In the genomic region with DNA sequence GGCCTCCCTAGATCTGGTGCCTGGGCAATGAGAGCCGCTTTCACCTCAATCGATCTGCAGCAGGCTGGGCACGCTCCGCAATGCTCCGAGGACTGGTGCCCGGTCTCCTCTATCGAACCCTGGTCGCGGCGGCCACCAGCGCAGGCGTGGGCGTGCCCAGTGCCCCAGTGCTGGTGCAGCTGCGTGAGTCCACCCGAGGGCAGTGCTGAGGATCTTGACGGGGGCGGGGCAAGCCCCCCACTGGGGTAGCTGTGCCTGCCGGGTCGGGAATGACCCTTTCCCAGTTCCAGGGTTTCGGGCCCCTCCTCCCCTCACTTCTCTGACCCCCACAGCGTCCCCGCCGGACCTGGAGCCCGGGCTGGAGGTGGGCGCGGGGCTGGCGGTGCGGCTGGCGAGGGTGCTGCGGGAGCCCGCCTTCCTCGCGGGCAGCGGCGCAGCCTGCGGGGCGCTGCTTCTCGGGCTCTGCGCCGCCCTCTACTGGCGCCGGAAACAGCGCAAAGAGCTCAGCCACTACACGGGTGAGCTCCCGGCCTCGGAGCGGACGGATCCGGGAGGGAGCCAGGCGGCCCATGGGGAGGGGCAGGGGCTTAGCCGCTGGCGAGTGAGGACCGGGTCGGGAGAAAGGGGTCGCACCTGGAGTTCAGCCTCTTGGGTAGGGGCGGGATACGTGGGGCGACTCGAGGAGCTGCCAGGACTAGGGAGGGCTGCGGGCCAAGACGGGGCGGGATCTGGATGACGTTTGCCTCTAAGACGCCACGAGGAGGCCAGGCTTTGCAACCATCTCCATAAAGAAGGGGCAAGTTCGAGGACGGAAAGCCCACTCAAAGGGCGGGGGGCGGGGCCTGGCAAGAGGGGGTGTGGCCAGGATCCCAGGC, we compare ENCODE assay signal across 8 cellular contexts. TPM values are rescaled to one million over a fixed set of nuclear protein-coding genes. Genes with fewer than 3 reads are reported as not detected.
DNase-seq lines count a peak whose midpoint lies in the region; ATAC-seq, FAIRE-seq and TF ChIP-seq lines count a peak whose summit lies in the region.

No MANE protein-coding gene starts in this region.

- DNase-seq in C1 segment of cervical spinal cord (lab: John Stamatoyannopoulos, UW) (peak in 13 of 14 donors; percentile 38 to 96 (median 92)), NOMO-1 treated with DMSO at 0.1 percent for 48 hours (lab: John Stamatoyannopoulos, UW; ENCODE audit: unreplicated experiment) (peak; percentile 91), endothelial cell of umbilical vein (ENCODE audit: low read depth, low spot score) (peak; percentile 97), midbrain (lab: John Stamatoyannopoulos, UW) (peak; percentile 89)
- DNase-seq in activated CD8-positive, alpha-beta memory T cell treated with anti-CD3 and anti-CD28 coated beads, Interleukin-2, amount 50 U/mL, for 1 hour (ENCODE audit: extremely low read depth), result peak; percentile 46
- peak; percentile 59 to 70 for DNase-seq in stimulated activated CD8-positive, alpha-beta memory T cell treated with anti-CD3 and anti-CD28 coated beads, Interleukin-15, amount 100 ng/mL, for 4 hours (ENCODE audit: low read depth in 2 of 2)

- no peaks in the 10 kb centered on the region for H3K9me3 ChIP-seq in endothelial cell of umbilical vein (replicated peaks; ENCODE audit: control insufficient read depth, insufficient read depth, low read length)

- no peaks in the 10 kb centered on the region for H4K20me1 ChIP-seq in endothelial cell of umbilical vein (replicated peaks; ENCODE audit: control insufficient read depth, extremely low read depth, insufficient read depth, low read length)

- peaks cover 21 to 26% of the 10 kb centered on the region in 2 experiments for H3K27me3 ChIP-seq in endothelial cell of umbilical vein (ENCODE audit: control insufficient read depth in 2 of 2, insufficient read depth in 2 of 2, low read length in 2 of 2)

- peak overlapping the region; percentile 68 for H3K9ac ChIP-seq in endothelial cell of umbilical vein (replicated peaks; ENCODE audit: extremely low read depth, insufficient read depth, low read length)

- H3K4me1 ChIP-seq in endothelial cell of umbilical vein (ENCODE audit: control insufficient read depth, extremely low read depth, insufficient read depth, low read length), result peaks cover 21% of the 10 kb centered on the region

- POLR2A ChIA-PET in endothelial cell of umbilical vein (lab: Charles Lee), result interaction anchor here (0.6 to 1.3 kb wide), 9 partner anchors 9 to 235 kb away, joined by 3 to 17 read pairs (median 3); a partner anchor contains a TSS

- peak overlapping the region; percentile 14 to 49 (median 47) for H3K4me3 ChIP-seq in endothelial cell of umbilical vein (replicated peaks in 1 of 3; ENCODE audit: insufficient read depth in 1 of 3, low read depth in 1 of 3, low read length in 3 of 3)

- H2AFZ ChIP-seq in endothelial cell of umbilical vein (ENCODE audit: low read depth, low read length), result peak overlapping the region; percentile 64

- CTCF ChIA-PET in endothelial cell of umbilical vein (lab: Charles Lee), result interaction anchor here (0.6 to 3.5 kb wide), 51 partner anchors 9 to 474 kb away, joined by 3 to 70 read pairs (median 6); a partner anchor contains a TSS

- no peak for TF ChIP-seq POLR2A in endothelial cell of umbilical vein (IDR thresholded peaks at IDR 0.05; ENCODE audit: low read depth, low read length)

- intact Hi-C loops in endothelial cell of umbilical vein (cut with micrococcal nuclease), result loop anchor here (1.0 to 2.0 kb wide), 5 partner anchors 21 to 265 kb away; a partner anchor contains a TSS

- no peaks in the 10 kb centered on the region for H3K36me3 ChIP-seq in endothelial cell of umbilical vein (ENCODE audit: control insufficient read depth in 2 of 2, extremely low read depth in 1 of 2, insufficient read depth in 2 of 2, low read length in 2 of 2)

- H3K9me1 ChIP-seq in endothelial cell of umbilical vein (replicated peaks; ENCODE audit: control insufficient read depth, extremely low read depth, insufficient read depth, low read length), result no peaks in the 10 kb centered on the region

- dilution Hi-C loops in endothelial cell of umbilical vein (cut with MboI; ENCODE audit: extremely low pct_ligation_motif_present, low sequenced_read_pairs), result no loop called here

- ATAC-seq in GM19324 (IDR thresholded peaks at IDR 0.05; ENCODE audit: low FRiP score, unreplicated experiment) (peak; percentile 96), HG03457 (IDR thresholded peaks at IDR 0.05; ENCODE audit: unreplicated experiment) (peak; percentile 87)

- no peaks in the 10 kb centered on the region for H3K79me2 ChIP-seq in endothelial cell of umbilical vein (ENCODE audit: control insufficient read depth, insufficient read depth, low read length)

- H3K4me2 ChIP-seq in endothelial cell of umbilical vein (ENCODE audit: insufficient read depth, low read length), result peak overlapping the region; percentile 70

- peak overlapping the region; percentile 65 for H3K27ac ChIP-seq in endothelial cell of umbilical vein (ENCODE audit: insufficient read depth, low read depth, low read length)

- FAIRE-seq in endothelial cell of umbilical vein (lab: Jason Lieb, UNC), result peak; percentile 78

- TF ChIP-seq CTCF in endothelial cell of umbilical vein (IDR thresholded peaks at IDR 0.05; ENCODE audit: extremely low read depth in 1 of 2, insufficient read depth in 1 of 2, low read depth in 1 of 2, low read length in 2 of 2), result peak; percentile 63 to 74

- TSS peak; percentile 4 for BruUV-seq in endothelial cell of umbilical vein (replicated peaks; lab: Mats Ljungman, UMichigan)

TF ChIP-seq in endothelial cell of umbilical vein, 7 proteins besides CTCF, POLR2A, EP300 and RAD21:
- TF ChIP-seq POLR2AphosphoS5 (IDR thresholded peaks at IDR 0.05; ENCODE audit: insufficient read depth, low read depth, low read length), result peak; percentile 49
- TF ChIP-seq, protein P1, sequence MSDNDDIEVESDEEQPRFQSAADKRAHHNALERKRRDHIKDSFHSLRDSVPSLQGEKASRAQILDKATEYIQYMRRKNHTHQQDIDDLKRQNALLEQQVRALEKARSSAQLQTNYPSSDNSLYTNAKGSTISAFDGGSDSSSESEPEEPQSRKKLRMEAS (IDR thresholded peaks at IDR 0.05; ENCODE audit: insufficient read depth, insufficient read length), result no peak

RNA-seq across cellular contexts. Expression of a gene that starts 10.9 kb away (rescaled TPM):
- 19.3 and 27.1 TPM in 2 replicates for total RNA-seq in endothelial cell of umbilical vein
- 65.4 and 79.4 TPM in 2 replicates for polyA plus RNA-seq in endothelial cell of umbilical vein
- polyA plus RNA-seq in endothelial cell of umbilical vein (2011; cell fraction: cytosol; rRNA removed), result 19.2 and 33.6 TPM in 2 replicates
- 203 and 270 TPM in 2 replicates for polyA plus RNA-seq in endothelial cell of umbilical vein (2011; cell fraction: nucleus; rRNA removed)
- polyA plus RNA-seq in endothelial cell of umbilical vein (2012), result 15.1 and 33.3 TPM in 2 replicates
- 11.4 and 20.7 TPM in 2 replicates for polyA minus RNA-seq in endothelial cell of umbilical vein
- polyA minus RNA-seq in endothelial cell of umbilical vein (2011; cell fraction: cytosol; rRNA and poly(A)+ RNA removed), result not detected
- polyA minus RNA-seq in endothelial cell of umbilical vein (2011; cell fraction: nucleus; rRNA and poly(A)+ RNA removed), result 27.5 and 44.7 TPM in 2 replicates

RNA-seq across cellular contexts. Expression of a gene that starts 21.5 kb away (rescaled TPM):
- total RNA-seq in endothelial cell of umbilical vein, result 464 and 474 TPM in 2 replicates
- 260 and 346 TPM in 2 replicates for polyA plus RNA-seq in endothelial cell of umbilical vein
- polyA plus RNA-seq in endothelial cell of umbilical vein (2011; cell fraction: cytosol; rRNA removed), result 115 and 131 TPM in 2 replicates
- polyA plus RNA-seq in endothelial cell of umbilical vein (2011; cell fraction: nucleus; rRNA removed), result 309 and 459 TPM in 2 replicates
- polyA plus RNA-seq in endothelial cell of umbilical vein (2012), result 220 and 257 TPM in 2 replicates
- 256 and 278 TPM in 2 replicates for polyA minus RNA-seq in endothelial cell of umbilical vein
- not detected for polyA minus RNA-seq in endothelial cell of umbilical vein (2011; cell fraction: cytosol; rRNA and poly(A)+ RNA removed)
- 319 and 468 TPM in 2 replicates for polyA minus RNA-seq in endothelial cell of umbilical vein (2011; cell fraction: nucleus; rRNA and poly(A)+ RNA removed)

RNA-seq across cellular contexts. Expression of a gene that starts 42.9 kb away (rescaled TPM):
- total RNA-seq in endothelial cell of umbilical vein, result not detected in 2 replicates
- not detected in 2 replicates for polyA plus RNA-seq in endothelial cell of umbilical vein
- polyA plus RNA-seq in endothelial cell of umbilical vein (2011; cell fraction: cytosol; rRNA removed), result not detected in 2 replicates
- not detected in 2 replicates for polyA plus RNA-seq in endothelial cell of umbilical vein (2011; cell fraction: nucleus; rRNA removed)
- polyA plus RNA-seq in endothelial cell of umbilical vein (2012), result not detected in 2 replicates
- not detected in 2 replicates for polyA minus RNA-seq in endothelial cell of umbilical vein
- polyA minus RNA-seq in endothelial cell of umbilical vein (2011; cell fraction: cytosol; rRNA and poly(A)+ RNA removed), result not detected
- polyA minus RNA-seq in endothelial cell of umbilical vein (2011; cell fraction: nucleus; rRNA and poly(A)+ RNA removed), result not detected in 2 replicates

RNA-seq across cellular contexts. Expression of a gene that starts 59.7 kb away (rescaled TPM):
- not detected in 2 replicates for total RNA-seq in endothelial cell of umbilical vein
- 0.03 TPM in 1 of 2 replicates, not detected in the other for polyA plus RNA-seq in endothelial cell of umbilical vein
- polyA plus RNA-seq in endothelial cell of umbilical vein (2011; cell fraction: cytosol; rRNA removed), result 0.01 TPM in 2 replicates
- 0.08 and 0.09 TPM in 2 replicates for polyA plus RNA-seq in endothelial cell of umbilical vein (2011; cell fraction: nucleus; rRNA removed)
- not detected in 2 replicates for polyA plus RNA-seq in endothelial cell of umbilical vein (2012)
- 0.12 TPM in 1 of 2 replicates, not detected in the other for polyA minus RNA-seq in endothelial cell of umbilical vein
- polyA minus RNA-seq in endothelial cell of umbilical vein (2011; cell fraction: cytosol; rRNA and poly(A)+ RNA removed), result not detected
- polyA minus RNA-seq in endothelial cell of umbilical vein (2011; cell fraction: nucleus; rRNA and poly(A)+ RNA removed), result not detected in 2 replicates

Comparison
In these comparisons a context has a peak if more than half of its experiments do, and no peak if none do; other contexts are left out.
1. Peak in every context shown above with its lines: DNase-seq, ATAC-seq, H3K4me3 ChIP-seq and H3K27ac ChIP-seq.
2. DNase-seq: peak in every context shown above with its lines; median percentile 97 in endothelial cell of umbilical vein; 92 in C1 segment of cervical spinal cord; 91 in NOMO-1 treated with DMSO at 0.1 percent for 48 hours; 89 in midbrain; 64 in stimulated activated CD8-positive, alpha-beta memory T cell treated with anti-CD3 and anti-CD28 coated beads, Interleukin-15, amount 100 ng/mL, for 4 hours; 46 in activated CD8-positive, alpha-beta memory T cell treated with anti-CD3 and anti-CD28 coated beads, Interleukin-2, amount 50 U/mL, for 1 hour.